ENCODE assay signal across 9 cellular contexts in genomic region chr5:60586307-60586901, GRCh38.
DNase-seq lines count a peak whose midpoint lies in the region; ATAC-seq, FAIRE-seq and TF ChIP-seq lines count a peak whose summit lies in the region.
"Had no signal": no experiment of that assay in that cellular context is flagged by ENCODE, and none has a peak within 500 bp of the region (broad histone marks: within the 10 kb centered on the region; RNA-seq: fewer than 3 reads in every experiment).

No MANE protein-coding gene starts in this region.

- peaks cover 11% of the 10 kb centered on the region for H3K36me3 Mint-ChIP-seq in Caco-2 (ENCODE audit: insufficient read depth, unreplicated experiment)
- H3K36me3 Mint-ChIP-seq in astrocyte (ENCODE audit: low read depth, unreplicated experiment): no peaks in the 10 kb centered on the region

- H3K4me1 ChIP-seq in Caco-2: no peaks in the 10 kb centered on the region
- no peaks in the 10 kb centered on the region for H3K4me1 ChIP-seq in astrocyte (ENCODE audit: insufficient read depth, low read length)
- H3K4me1 ChIP-seq: parathyroid adenoma had no signal

- FAIRE-seq in astrocyte (lab: Jason Lieb, UNC): no peak

- H4K20me1 ChIP-seq in astrocyte (ENCODE audit: insufficient read depth, low read length): no peaks in the 10 kb centered on the region

- no peaks in the 10 kb centered on the region for H3K27me3 Mint-ChIP-seq in Caco-2 (ENCODE audit: insufficient read depth, unreplicated experiment)
- no peaks in the 10 kb centered on the region for H3K27me3 Mint-ChIP-seq in astrocyte (ENCODE audit: low read depth, unreplicated experiment)

- H3K4me1 Mint-ChIP-seq in Caco-2 (ENCODE audit: low read depth, unreplicated experiment): no peaks in the 10 kb centered on the region
- no peaks in the 10 kb centered on the region for H3K4me1 Mint-ChIP-seq in astrocyte (ENCODE audit: low read depth, unreplicated experiment)

- H3K9me3 ChIP-seq in Caco-2 (no peaks in the 10 kb centered on the region), astrocyte (ENCODE audit: insufficient read depth, low read depth, low read length) (no peaks in the 10 kb centered on the region)

- no peaks in the 10 kb centered on the region for H3K79me2 ChIP-seq in astrocyte (ENCODE audit: insufficient read depth, low read length)
- H3K79me2 ChIP-seq: parathyroid adenoma had no signal

- H3K4me2 ChIP-seq in astrocyte (ENCODE audit: low read length): no peak overlapping the region

- H3K9me3 Mint-ChIP-seq in Caco-2 (ENCODE audit: unreplicated experiment): no peaks in the 10 kb centered on the region
- H3K9me3 Mint-ChIP-seq in astrocyte (ENCODE audit: unreplicated experiment): no peaks in the 10 kb centered on the region

- POLR2A ChIA-PET in Caco-2 (lab: Charles Lee): no interaction called here

- no peak overlapping the region for H3K9ac ChIP-seq in astrocyte (ENCODE audit: low read length)
- H3K9ac ChIP-seq: parathyroid adenoma had no signal

- DNase-seq in Caco-2 (no peak), astrocyte (ENCODE audit: low read depth) (peak; percentile 12), lung microvascular endothelial cell (ENCODE audit: low read depth in 2 of 2) (peak; percentile 40 to 75), NCI-H2081 (lab: John Stamatoyannopoulos, UW) (no peak), DMS153 (lab: John Stamatoyannopoulos, UW) (no peak)
- DNase-seq in stimulated activated CD4-positive, alpha-beta T cell treated with anti-CD3 and anti-CD28 coated beads, Interleukin-1b, Interleukin-23, amount 100 ng/mL, for 48 hours: no peak

- H3K27ac ChIP-seq in astrocyte (ENCODE audit: low read depth, low read length): no peak overlapping the region
- H3K27ac ChIP-seq: parathyroid adenoma had no signal

- ATAC-seq in HG02678 (IDR thresholded peaks at IDR 0.05; ENCODE audit: unreplicated experiment) (peak; percentile 55), GM21360 (IDR thresholded peaks at IDR 0.05; ENCODE audit: unreplicated experiment) (no peak)

- no TSS peak for BruUV-seq in Caco-2 (replicated peaks; lab: Mats Ljungman, UMichigan)

- peak; percentile 27 to 54 for TF ChIP-seq CTCF in Caco-2 (IDR thresholded peaks at IDR 0.05; ENCODE audit: insufficient read depth in 1 of 2, low read depth in 1 of 2, low read length in 1 of 2, severe bottlenecking in 1 of 2, unreplicated experiment in 1 of 2)
- peak; percentile 31 for TF ChIP-seq CTCF in astrocyte (IDR thresholded peaks at IDR 0.05; ENCODE audit: insufficient read depth, low read depth, low read length)

- intact Hi-C loops in Caco-2 (cut with micrococcal nuclease; ENCODE audit: unreplicated experiment): loop anchor here (5.0 to 10.0 kb wide), 3 partner anchors 202 to 774 kb away; no protein-coding TSS in a partner anchor

- H3K36me3 ChIP-seq in Caco-2 (ENCODE audit: control insufficient read depth, insufficient read depth, low read length) (no peaks in the 10 kb centered on the region), astrocyte (ENCODE audit: insufficient read depth, low read length) (no peaks in the 10 kb centered on the region)

- H2AFZ ChIP-seq in astrocyte (ENCODE audit: low read depth, low read length): no peak overlapping the region
- H2AFZ ChIP-seq: parathyroid adenoma had no signal

- CTCF ChIA-PET in Caco-2 (lab: Charles Lee): interaction anchor here (1.0 kb wide), 1 partner anchor 291 kb away, joined by 3 read pairs; no protein-coding TSS in a partner anchor

- H3K27ac Mint-ChIP-seq in Caco-2 (ENCODE audit: unreplicated experiment) (no peak overlapping the region), astrocyte (ENCODE audit: unreplicated experiment) (no peak overlapping the region)

- H3K27me3 ChIP-seq in Caco-2 (replicated peaks; ENCODE audit: control insufficient read depth, insufficient read depth, low read length) (no peaks in the 10 kb centered on the region), astrocyte (ENCODE audit: insufficient read depth, low read length) (no peaks in the 10 kb centered on the region)

- H3K4me3 Mint-ChIP-seq in Caco-2 (ENCODE audit: unreplicated experiment) (no peak overlapping the region), astrocyte (ENCODE audit: unreplicated experiment) (no peak overlapping the region)

- no peak overlapping the region for H3K4me3 ChIP-seq in Caco-2 (ENCODE audit: low read depth, low read length)
- H3K4me3 ChIP-seq in astrocyte (ENCODE audit: insufficient read depth, low read depth, low read length): no peak overlapping the region

Comparison
In these comparisons a context has a peak if more than half of its experiments do, and no peak if none do; other contexts are left out.
1. DNase-seq: peak in astrocyte (single experiment) and lung microvascular endothelial cell (2 of 2); none in Caco-2 (0 of 2), stimulated activated CD4-positive, alpha-beta T cell treated with anti-CD3 and anti-CD28 coated beads, Interleukin-1b, Interleukin-23, amount 100 ng/mL, for 48 hours (single experiment), NCI-H2081 (0 of 2) and DMS153 (single experiment).